Comparison of ENCODE assay signal across 8 cellular contexts in genomic region chr5:176042020-176042658, GRCh38.
DNase-seq lines count a peak whose midpoint lies in the region; ATAC-seq, FAIRE-seq and TF ChIP-seq lines count a peak whose summit lies in the region.
"Not testable (repeated sequence)": the region's sequence is repeated elsewhere in the genome, so short reads cannot be mapped to it uniquely, and the experiment has no call there.

No MANE protein-coding gene starts in this region.

- CTCF ChIA-PET in endothelial cell of umbilical vein (lab: Charles Lee); naive thymus-derived CD4-positive, alpha-beta T cell (lab: Charles Lee): not testable (repeated sequence)

- H3K9me3 ChIP-seq in endothelial cell of umbilical vein (replicated peaks; ENCODE audit: control insufficient read depth, insufficient read depth, low read length); naive thymus-derived CD4-positive, alpha-beta T cell (ENCODE audit: control insufficient read depth in 2 of 3, low read length in 3 of 3): not testable (repeated sequence)

- not testable (repeated sequence) for TF ChIP-seq POLR2A in GM12892 (IDR thresholded peaks at IDR 0.05; ENCODE audit: low read depth, low read length); endothelial cell of umbilical vein (IDR thresholded peaks at IDR 0.05; ENCODE audit: low read depth, low read length)

- not testable (repeated sequence) for DNase-seq in GM12892 (ENCODE audit: insufficient read length); activated naive CD8-positive, alpha-beta T cell treated with anti-CD3 and anti-CD28 coated beads, Interleukin-2, amount 10 ng/mL, durations not matched to agents 7 days and 5 days; endothelial cell of umbilical vein (ENCODE audit: low read depth, low spot score)
- peak; percentile 48 to 53 for DNase-seq in activated CD4-positive, alpha-beta T cell treated with anti-CD3 and anti-CD28 coated beads for 4 hours
- DNase-seq in activated CD8-positive, alpha-beta memory T cell treated with anti-CD3 and anti-CD28 coated beads for 4 hours (ENCODE audit: low read depth in 2 of 2), result peak; percentile 17 to 31
- DNase-seq in activated naive CD4-positive, alpha-beta T cell treated with Interleukin-2 at 50 U/mL for 16 hours, result peak; percentile 45
- DNase-seq in naive thymus-derived CD4-positive, alpha-beta T cell, result peak in 1 of 9 donors; percentile 55

- H3K27me3 ChIP-seq in endothelial cell of umbilical vein (ENCODE audit: control insufficient read depth in 2 of 2, insufficient read depth in 2 of 2, low read length in 2 of 2); naive thymus-derived CD4-positive, alpha-beta T cell (ENCODE audit: control insufficient read depth in 2 of 2, insufficient read depth in 2 of 2, low read length in 2 of 2): not testable (repeated sequence)

- not testable (repeated sequence) for H2AFZ ChIP-seq in endothelial cell of umbilical vein (ENCODE audit: low read depth, low read length)

- H3K9me1 ChIP-seq in endothelial cell of umbilical vein (replicated peaks; ENCODE audit: control insufficient read depth, extremely low read depth, insufficient read depth, low read length), result not testable (repeated sequence)

- POLR2A ChIA-PET in activated naive CD8-positive, alpha-beta T cell treated with anti-CD3 and anti-CD28 coated beads, Interleukin-2, amount 10 ng/mL, durations not matched to agents 7 days and 5 days (lab: Charles Lee); endothelial cell of umbilical vein (lab: Charles Lee); naive thymus-derived CD4-positive, alpha-beta T cell (lab: Charles Lee): not testable (repeated sequence)

- ATAC-seq in activated naive CD8-positive, alpha-beta T cell treated with anti-CD3 and anti-CD28 coated beads, Interleukin-2, amount 10 ng/mL, durations not matched to agents 7 days and 5 days (ENCODE audit: low read depth), result peak; percentile 68
- peak; percentile 56 for ATAC-seq in naive thymus-derived CD4-positive, alpha-beta T cell

- H3K4me2 ChIP-seq in endothelial cell of umbilical vein (ENCODE audit: insufficient read depth, low read length), result not testable (repeated sequence)

- not testable (repeated sequence) for H3K9me3 Mint-ChIP-seq in activated naive CD8-positive, alpha-beta T cell treated with anti-CD3 and anti-CD28 coated beads, Interleukin-2, amount 10 ng/mL, durations not matched to agents 7 days and 5 days; naive thymus-derived CD4-positive, alpha-beta T cell; stimulated activated naive CD8-positive, alpha-beta T cell treated with anti-CD3 and anti-CD28 coated beads, Interleukin-15, Interleukin-2, amounts not matched to agents 100 ng/mL and 50 ng/mL, for 24 hours

- H3K4me1 ChIP-seq in endothelial cell of umbilical vein (ENCODE audit: control insufficient read depth, extremely low read depth, insufficient read depth, low read length), result not testable (repeated sequence)
- H3K4me1 ChIP-seq in naive thymus-derived CD4-positive, alpha-beta T cell (ENCODE audit: control insufficient read depth in 2 of 2, insufficient read depth in 2 of 2, low read length in 2 of 2), result peaks cover 0 to 15% of the 10 kb centered on the region in 2 donors

- dilution Hi-C loops in endothelial cell of umbilical vein (cut with MboI; ENCODE audit: extremely low pct_ligation_motif_present, low sequenced_read_pairs), result not testable (repeated sequence)

- peak; percentile 50 for FAIRE-seq in GM12892 (lab: Jason Lieb, UNC)
- peak; percentile 59 for FAIRE-seq in endothelial cell of umbilical vein (lab: Jason Lieb, UNC)

- not testable (repeated sequence) for TF ChIP-seq CTCF in endothelial cell of umbilical vein (IDR thresholded peaks at IDR 0.05; ENCODE audit: extremely low read depth in 1 of 2, insufficient read depth in 1 of 2, low read depth in 1 of 2, low read length in 2 of 2)

- not testable (repeated sequence) for H3K36me3 Mint-ChIP-seq in activated naive CD8-positive, alpha-beta T cell treated with anti-CD3 and anti-CD28 coated beads, Interleukin-2, amount 10 ng/mL, durations not matched to agents 7 days and 5 days; naive thymus-derived CD4-positive, alpha-beta T cell; stimulated activated naive CD8-positive, alpha-beta T cell treated with anti-CD3 and anti-CD28 coated beads, Interleukin-15, Interleukin-2, amounts not matched to agents 100 ng/mL and 50 ng/mL, for 24 hours (ENCODE audit: low read depth)

- BruUV-seq in endothelial cell of umbilical vein (replicated peaks; lab: Mats Ljungman, UMichigan), result not testable (repeated sequence)

- intact Hi-C loops in endothelial cell of umbilical vein (cut with micrococcal nuclease); naive thymus-derived CD4-positive, alpha-beta T cell (cut with micrococcal nuclease): not testable (repeated sequence)

- not testable (repeated sequence) for H3K9ac ChIP-seq in endothelial cell of umbilical vein (replicated peaks; ENCODE audit: extremely low read depth, insufficient read depth, low read length)

- not testable (repeated sequence) for H3K27ac ChIP-seq in endothelial cell of umbilical vein (ENCODE audit: insufficient read depth, low read depth, low read length); naive thymus-derived CD4-positive, alpha-beta T cell (ENCODE audit: low read depth, low read length)

- H4K20me1 ChIP-seq in endothelial cell of umbilical vein (replicated peaks; ENCODE audit: control insufficient read depth, extremely low read depth, insufficient read depth, low read length), result not testable (repeated sequence)

- H3K4me3 ChIP-seq in endothelial cell of umbilical vein (replicated peaks in 1 of 3; ENCODE audit: insufficient read depth in 1 of 3, low read depth in 1 of 3, low read length in 3 of 3); naive thymus-derived CD4-positive, alpha-beta T cell (ENCODE audit: low read length): not testable (repeated sequence)

- H3K4me1 Mint-ChIP-seq in activated naive CD8-positive, alpha-beta T cell treated with anti-CD3 and anti-CD28 coated beads, Interleukin-2, amount 10 ng/mL, durations not matched to agents 7 days and 5 days, result not testable (repeated sequence)
- peaks cover 5 to 44% (median 30%) of the 10 kb centered on the region in 7 donors for H3K4me1 Mint-ChIP-seq in naive thymus-derived CD4-positive, alpha-beta T cell
- H3K4me1 Mint-ChIP-seq in stimulated activated naive CD8-positive, alpha-beta T cell treated with anti-CD3 and anti-CD28 coated beads, Interleukin-15, Interleukin-2, amounts not matched to agents 100 ng/mL and 50 ng/mL, for 24 hours (ENCODE audit: low read depth), result peaks cover 26% of the 10 kb centered on the region

- peak overlapping the region; percentile 10 for H3K4me3 Mint-ChIP-seq in activated naive CD8-positive, alpha-beta T cell treated with anti-CD3 and anti-CD28 coated beads, Interleukin-2, amount 10 ng/mL, durations not matched to agents 7 days and 5 days
- peak overlapping the region in 8 of 10 donors; percentile 1 to 79 (median 68) for H3K4me3 Mint-ChIP-seq in naive thymus-derived CD4-positive, alpha-beta T cell
- peak overlapping the region; percentile 8 for H3K4me3 Mint-ChIP-seq in stimulated activated naive CD8-positive, alpha-beta T cell treated with anti-CD3 and anti-CD28 coated beads, Interleukin-15, Interleukin-2, amounts not matched to agents 100 ng/mL and 50 ng/mL, for 24 hours

- not testable (repeated sequence) for H3K79me2 ChIP-seq in endothelial cell of umbilical vein (ENCODE audit: control insufficient read depth, insufficient read depth, low read length)

- H3K27ac Mint-ChIP-seq in activated naive CD8-positive, alpha-beta T cell treated with anti-CD3 and anti-CD28 coated beads, Interleukin-2, amount 10 ng/mL, durations not matched to agents 7 days and 5 days, result peak overlapping the region; percentile 65
- peak overlapping the region in 8 of 9 donors; percentile 17 to 98 (median 76) for H3K27ac Mint-ChIP-seq in naive thymus-derived CD4-positive, alpha-beta T cell
- H3K27ac Mint-ChIP-seq in stimulated activated naive CD8-positive, alpha-beta T cell treated with anti-CD3 and anti-CD28 coated beads, Interleukin-15, Interleukin-2, amounts not matched to agents 100 ng/mL and 50 ng/mL, for 24 hours, result peak overlapping the region; percentile 40

- not testable (repeated sequence) for H3K27me3 Mint-ChIP-seq in activated naive CD8-positive, alpha-beta T cell treated with anti-CD3 and anti-CD28 coated beads, Interleukin-2, amount 10 ng/mL, durations not matched to agents 7 days and 5 days; naive thymus-derived CD4-positive, alpha-beta T cell; stimulated activated naive CD8-positive, alpha-beta T cell treated with anti-CD3 and anti-CD28 coated beads, Interleukin-15, Interleukin-2, amounts not matched to agents 100 ng/mL and 50 ng/mL, for 24 hours

- H3K36me3 ChIP-seq in endothelial cell of umbilical vein (ENCODE audit: control insufficient read depth in 2 of 2, extremely low read depth in 1 of 2, insufficient read depth in 2 of 2, low read length in 2 of 2); naive thymus-derived CD4-positive, alpha-beta T cell (ENCODE audit: control insufficient read depth in 2 of 3, insufficient read depth in 3 of 3, low read length in 3 of 3): not testable (repeated sequence)

Comparison
In these comparisons a context has a peak if more than half of its experiments do, and no peak if none do; other contexts are left out.
1. H3K4me3 Mint-ChIP-seq: peak in every context shown above with its lines; median percentile 68 in naive thymus-derived CD4-positive, alpha-beta T cell; 10 in activated naive CD8-positive, alpha-beta T cell treated with anti-CD3 and anti-CD28 coated beads, Interleukin-2, amount 10 ng/mL, durations not matched to agents 7 days and 5 days; 8 in stimulated activated naive CD8-positive, alpha-beta T cell treated with anti-CD3 and anti-CD28 coated beads, Interleukin-15, Interleukin-2, amounts not matched to agents 100 ng/mL and 50 ng/mL, for 24 hours.